In the genomic region with DNA sequence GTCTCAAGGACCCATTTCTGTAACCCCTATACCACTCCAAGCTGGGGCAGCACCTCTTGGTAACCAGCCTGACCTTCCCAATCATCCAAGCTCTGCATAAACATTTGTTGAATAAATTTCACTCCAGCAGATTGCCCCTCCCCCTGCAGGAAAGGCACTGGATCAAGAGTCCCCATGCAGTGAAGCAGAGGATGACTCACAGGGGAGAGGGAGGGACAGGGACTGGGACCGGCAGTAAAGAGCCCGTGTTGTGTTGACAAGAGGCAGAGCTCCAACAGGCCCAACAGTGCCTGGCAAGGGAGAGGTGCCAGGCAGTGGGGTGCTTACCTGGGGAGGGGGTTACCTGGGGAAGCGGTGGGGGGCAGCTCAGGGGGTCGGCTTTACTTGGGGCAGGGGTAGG, we compare ENCODE assay signal across 8 cellular contexts. TPM values are rescaled to one million over a fixed set of nuclear protein-coding genes. Genes with fewer than 3 reads are reported as not detected.
DNase-seq lines count a peak whose midpoint lies in the region; ATAC-seq and TF ChIP-seq lines count a peak whose summit lies in the region.

No MANE protein-coding gene starts in this region.

- H3K4me3 Mint-ChIP-seq in type B pancreatic cell: no peak overlapping the region

- no peaks in the 10 kb centered on the region for H3K9me3 Mint-ChIP-seq in type B pancreatic cell

- no peaks in the 10 kb centered on the region for H3K27me3 Mint-ChIP-seq in type B pancreatic cell

- H3K9me3 ChIP-seq in mammary epithelial cell (replicated peaks; ENCODE audit: insufficient read depth, low read length): no peaks in the 10 kb centered on the region

- ATAC-seq in GM21786 (IDR thresholded peaks at IDR 0.05; ENCODE audit: unreplicated experiment) (no peak), HG03439 (IDR thresholded peaks at IDR 0.05; ENCODE audit: unreplicated experiment) (no peak)

- H3K27ac Mint-ChIP-seq in type B pancreatic cell: peak overlapping the region; percentile 43

- peaks cover 22% of the 10 kb centered on the region for H3K4me1 Mint-ChIP-seq in type B pancreatic cell (ENCODE audit: unreplicated experiment)

- no TSS peak for BruUV-seq in mammary epithelial cell (replicated peaks; lab: Mats Ljungman, UMichigan)

- H3K27ac ChIP-seq in mammary epithelial cell (ENCODE audit: insufficient read depth, low read depth, low read length): no peak overlapping the region

- no peak overlapping the region for H3K4me3 ChIP-seq in mammary epithelial cell (replicated peaks in 1 of 3; ENCODE audit: insufficient read depth in 1 of 3, low read depth in 2 of 3, low read length in 3 of 3)

- CTCF ChIA-PET in mammary epithelial cell (lab: Charles Lee; ENCODE audit: low non-redundant PET): no interaction called here

- peak; percentile 87 for DNase-seq in AG08395 (ENCODE audit: low spot score)
- peak; percentile 56 for DNase-seq in LoVo (ENCODE audit: low spot score)
- no peak for DNase-seq in mammary epithelial cell
- DNase-seq in kidney tubule cell (ENCODE audit: low spot score): peak; percentile 86
- no peak for DNase-seq in type B pancreatic cell (ENCODE audit: extremely low spot score, unreplicated experiment)
- no peak for DNase-seq in stimulated activated CD4-positive, alpha-beta T cell treated with anti-CD3 and anti-CD28 coated beads, Interleukin-2, amount 100 ng/mL, for 24 hours

- H2AFZ ChIP-seq in mammary epithelial cell (ENCODE audit: low read depth, low read length): no peak overlapping the region

- peaks cover 2% of the 10 kb centered on the region for H3K36me3 ChIP-seq in mammary epithelial cell (ENCODE audit: insufficient read depth, low read length)

- peak overlapping the region; percentile 4 for H3K4me2 ChIP-seq in mammary epithelial cell (ENCODE audit: insufficient read depth, low read depth, low read length)

- WGBS in mammary epithelial cell (ENCODE audit: low coverage, missing lambda C conversion rate): 33% methylated on average over 3 of the region's 4 CpGs

- H3K36me3 Mint-ChIP-seq in type B pancreatic cell: peaks cover 3% of the 10 kb centered on the region

- no peak overlapping the region for H3K9ac ChIP-seq in mammary epithelial cell (ENCODE audit: insufficient read depth, low read length)

- no peaks in the 10 kb centered on the region for H3K27me3 ChIP-seq in mammary epithelial cell (ENCODE audit: insufficient read depth, low read length)

- dilution Hi-C loops in mammary epithelial cell (cut with HindIII; ENCODE audit: low sequenced_read_pairs): no loop called here

- no peaks in the 10 kb centered on the region for H4K20me1 ChIP-seq in mammary epithelial cell (ENCODE audit: insufficient read depth, low read length)

- in situ Hi-C loops in mammary epithelial cell (cut with MboI; ENCODE audit: low sequenced_read_pairs in 2 of 2): loop anchor here in 1 of 2 donors (25.0 kb wide), 1 partner anchor 265 kb away; a partner anchor contains a TSS

- no peak for TF ChIP-seq CTCF in mammary epithelial cell (conservative IDR thresholded peaks at IDR 0.05 in 1 of 2, IDR thresholded peaks at IDR 0.05 in 1 of 2; ENCODE audit: extremely low read depth in 1 of 2, insufficient read depth in 1 of 2, low read depth in 1 of 2, low read length in 2 of 2)
- TF ChIP-seq CTCF in type B pancreatic cell (conservative IDR thresholded peaks at IDR 0.05): no peak

- intact Hi-C loops in mammary epithelial cell (cut with micrococcal nuclease): no loop called here

- peaks cover 29% of the 10 kb centered on the region for H3K4me1 ChIP-seq in mammary epithelial cell (ENCODE audit: insufficient read depth, low read length)

- H3K79me2 ChIP-seq in mammary epithelial cell (ENCODE audit: insufficient read depth, low read length): peaks cover 87% of the 10 kb centered on the region

RNA-seq across cellular contexts. Expression of a gene that starts 32.3 kb away (rescaled TPM):
- total RNA-seq in mammary epithelial cell: 100 to 1,000 TPM in 1 of 2 donors, 1 to 10 TPM in 1; 9.5 to 124 TPM
- polyA plus RNA-seq in mammary epithelial cell: 16.7 TPM
- polyA minus RNA-seq in mammary epithelial cell: 203 TPM
- 28.8 and 41.9 TPM in 2 replicates for total RNA-seq in type B pancreatic cell (ENCODE audit: low replicate concordance)

Comparison
In these comparisons a context has a peak if more than half of its experiments do, and no peak if none do; other contexts are left out.
1. DNase-seq: peak in AG08395 (single experiment), LoVo (single experiment) and kidney tubule cell (single experiment); none in mammary epithelial cell (single experiment), type B pancreatic cell (single experiment) and stimulated activated CD4-positive, alpha-beta T cell treated with anti-CD3 and anti-CD28 coated beads, Interleukin-2, amount 100 ng/mL, for 24 hours (0 of 2).